11 cellular contexts compared by ENCODE assay signal in the genomic region with DNA sequence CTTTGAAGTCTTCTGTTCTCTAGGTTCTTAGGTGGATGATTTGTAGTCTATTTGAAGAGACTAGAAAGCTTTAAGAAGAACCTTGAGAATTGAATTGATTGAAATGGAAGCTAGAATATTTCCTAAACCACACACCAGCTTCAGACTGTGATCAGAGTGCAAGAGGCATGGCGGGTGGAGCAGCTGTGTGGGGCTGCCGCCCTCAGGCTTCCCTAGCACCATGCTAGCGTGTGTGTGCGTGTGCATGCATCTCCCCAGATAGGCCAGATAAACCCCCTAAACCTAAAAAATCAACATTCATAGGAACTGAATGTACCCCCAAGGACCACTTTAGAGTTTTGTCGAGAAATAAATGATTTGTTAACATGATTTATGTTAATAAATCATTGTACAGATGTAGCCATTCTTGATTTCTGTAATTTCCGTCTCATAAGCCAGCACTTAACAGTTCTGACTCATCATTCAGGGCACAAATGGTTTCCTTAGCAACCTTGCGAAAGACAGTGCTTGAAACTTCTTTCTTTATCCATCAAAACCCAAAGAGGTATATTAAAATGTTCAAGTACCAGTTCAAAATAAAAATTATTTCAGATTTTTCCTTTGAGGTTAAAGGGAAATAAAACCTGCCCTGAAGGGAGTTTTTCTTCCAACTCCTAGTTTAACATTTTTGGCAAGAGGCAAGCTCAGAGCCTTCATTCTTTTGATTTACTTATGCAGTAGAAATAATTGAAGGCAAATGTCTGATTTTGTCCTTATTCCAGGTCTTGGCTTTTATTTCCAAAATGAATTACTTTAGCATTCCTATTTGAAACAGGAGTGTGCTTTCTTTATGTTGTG.
DNase-seq lines count a peak whose midpoint lies in the region; ATAC-seq and TF ChIP-seq lines count a peak whose summit lies in the region.
"Had no signal": no experiment of that assay in that cellular context is flagged by ENCODE, and none has a peak within 500 bp of the region (broad histone marks: within the 10 kb centered on the region; RNA-seq: fewer than 3 reads in every experiment).

No MANE protein-coding gene starts in this region.

- H3K27ac Mint-ChIP-seq in endothelial cell (ENCODE audit: unreplicated experiment): no peak overlapping the region

- H3K27me3 Mint-ChIP-seq in endothelial cell (ENCODE audit: unreplicated experiment): peaks cover 4% of the 10 kb centered on the region
- H3K27me3 Mint-ChIP-seq: activated CD4-positive, alpha-beta T cell treated with anti-CD3 and anti-CD28 coated beads, Interleukin-2, amount 10 ng/mL, durations not matched to agents 7 days and 5 days had no signal

- BruUV-seq in PC-3 (replicated peaks; lab: Mats Ljungman, UMichigan): no TSS peak

- no peaks in the 10 kb centered on the region for H3F3A ChIP-seq in PC-3 (ENCODE audit: low read length, unreplicated experiment)

- H3K9me3 Mint-ChIP-seq in endothelial cell (ENCODE audit: unreplicated experiment): no peaks in the 10 kb centered on the region
- H3K9me3 Mint-ChIP-seq: activated CD4-positive, alpha-beta T cell treated with anti-CD3 and anti-CD28 coated beads, Interleukin-2, amount 10 ng/mL, durations not matched to agents 7 days and 5 days had no signal

- CTCF ChIA-PET in PC-3 (lab: Charles Lee): interaction anchor here (0.7 kb wide), 1 partner anchor 587 kb away, joined by 4 read pairs; no protein-coding TSS in a partner anchor

- no peaks in the 10 kb centered on the region for H3K9me2 ChIP-seq in PC-3 (replicated peaks; ENCODE audit: low read length)

- intact Hi-C loops in PC-3 (cut with micrococcal nuclease) (no loop called here), left ventricle myocardium superior (cut with micrococcal nuclease) (no loop called here)

- peaks cover 3% of the 10 kb centered on the region for H3K4me1 Mint-ChIP-seq in endothelial cell (ENCODE audit: unreplicated experiment)
- H3K4me1 Mint-ChIP-seq: activated CD4-positive, alpha-beta T cell treated with anti-CD3 and anti-CD28 coated beads, Interleukin-2, amount 10 ng/mL, durations not matched to agents 7 days and 5 days had no signal

- H3K36me3 Mint-ChIP-seq in endothelial cell (ENCODE audit: low read depth, unreplicated experiment): peaks cover 26% of the 10 kb centered on the region

- H3K9me3 ChIP-seq in PC-3 (ENCODE audit: low read length): no peaks in the 10 kb centered on the region
- H3K9me3 ChIP-seq: heart left ventricle had no signal

- peaks cover 35% of the 10 kb centered on the region for H3K36me3 ChIP-seq in PC-3 (ENCODE audit: low read depth, low read length)

- H4K20me1 ChIP-seq in PC-3 (ENCODE audit: low read length): no peaks in the 10 kb centered on the region

- no peak overlapping the region for H3K27ac ChIP-seq in PC-3 (ENCODE audit: low read length)
- H3K27ac ChIP-seq: heart left ventricle had no signal

- ATAC-seq in PC-3: peak; percentile 44; the same call in 1 of the 2 replicates
- no peak for ATAC-seq in left ventricle myocardium superior
- ATAC-seq: heart left ventricle, Panc1 had no signal

- no peaks in the 10 kb centered on the region for H3K79me2 ChIP-seq in PC-3 (ENCODE audit: low read length)

- TF ChIP-seq CTCF in PC-3 (conservative IDR thresholded peaks at IDR 0.05; ENCODE audit: low read depth, low read length) (no peak), endothelial cell (IDR thresholded peaks at IDR 0.05; ENCODE audit: unreplicated experiment) (no peak)

- DNase-seq in GM04504 (ENCODE audit: low read depth): peak; percentile 73
- DNase-seq in PC-3: peak; percentile 34
- DNase-seq in endothelial cell (ENCODE audit: low spot score): no peak
- DNase-seq in renal cortical epithelial cell (ENCODE audit: low read depth): peak; percentile 70
- DNase-seq in NCI-H2029 treated with DMSO at 0.1 percent for 48 hours (lab: John Stamatoyannopoulos, UW): no peak
- no peak for DNase-seq in left ventricle myocardium superior
- DNase-seq in RPMI8226: no peak
- DNase-seq: activated CD4-positive, alpha-beta T cell treated with anti-CD3 and anti-CD28 coated beads, Interleukin-2, amount 10 ng/mL, durations not matched to agents 7 days and 5 days; heart left ventricle; Karpas-422 had no signal

- H3K4me1 ChIP-seq in PC-3 (ENCODE audit: insufficient read depth, low read length): no peaks in the 10 kb centered on the region
- H3K4me1 ChIP-seq: heart left ventricle had no signal

- H3K27me3 ChIP-seq in PC-3 (ENCODE audit: low read length): no peaks in the 10 kb centered on the region
- H3K27me3 ChIP-seq: heart left ventricle had no signal

- no peak overlapping the region for H3K9ac ChIP-seq in PC-3 (ENCODE audit: low read length)

- POLR2A ChIA-PET in PC-3 (lab: Charles Lee; ENCODE audit: unreplicated experiment): no interaction called here

- peak overlapping the region; percentile 6 for H3K4me3 Mint-ChIP-seq in endothelial cell (ENCODE audit: unreplicated experiment)
- H3K4me3 Mint-ChIP-seq: activated CD4-positive, alpha-beta T cell treated with anti-CD3 and anti-CD28 coated beads, Interleukin-2, amount 10 ng/mL, durations not matched to agents 7 days and 5 days had no signal

- no peak overlapping the region for H3K4me3 ChIP-seq in PC-3 (ENCODE audit: low read length)
- H3K4me3 ChIP-seq: heart left ventricle had no signal

- H2AFZ ChIP-seq in PC-3 (ENCODE audit: low read length): no peak overlapping the region

- H3K4me2 ChIP-seq in PC-3 (ENCODE audit: low read length): no peak overlapping the region

Comparison
In these comparisons a context has a peak if more than half of its experiments do, and no peak if none do; other contexts are left out.
1. DNase-seq: peak in GM04504 (single experiment), PC-3 (single experiment) and renal cortical epithelial cell (single experiment); none in endothelial cell (single experiment), NCI-H2029 treated with DMSO at 0.1 percent for 48 hours (single experiment), left ventricle myocardium superior (single experiment) and RPMI8226 (single experiment).